ENCODE assay signal across 17 cellular contexts in genomic region chr18:14100503-14101286, GRCh38.
"Had no signal": no experiment of that assay in that cellular context is flagged by ENCODE, and none has a peak within 500 bp of the region (broad histone marks: within the 10 kb centered on the region; RNA-seq: fewer than 3 reads in every experiment).

No MANE protein-coding gene starts in this region.

- H3K4me1 ChIP-seq: pancreas, SJCRH30, testis, upper lobe of right lung had no signal

- H3K9me3 ChIP-seq: pancreas, SJCRH30, testis had no signal

- H3K4me1 Mint-ChIP-seq: endodermal cell had no signal

- H3K27ac Mint-ChIP-seq: endodermal cell had no signal

- H3K4me3 Mint-ChIP-seq: endodermal cell had no signal

- ATAC-seq: left ventricle myocardium superior, pancreas, upper lobe of right lung had no signal

- H3K27me3 ChIP-seq: hepatocyte, pancreas, SJCRH30, testis, upper lobe of right lung had no signal

- H3K27ac ChIP-seq: hepatocyte, pancreas, SJCRH30, testis, upper lobe of right lung had no signal

- DNase-seq: activated CD4-positive, alpha-beta T cell treated with anti-CD3 and anti-CD28 coated beads for 4 hours; activated naive CD4-positive, alpha-beta T cell; anterior cingulate cortex; cerebellar nuclear complex; dermis blood vessel endothelial cell; endodermal cell; erythroblast; left ventricle myocardium superior; mesenchymal stem cell; pancreas; RPMI8226; SJCRH30; stimulated activated CD4-positive, alpha-beta T cell treated with anti-CD3 and anti-CD28 coated beads, Interleukin-4, amount 100 ng/mL, for 4 hours; T-helper 9 cell; testis; upper lobe of right lung had no signal

- H3K36me3 ChIP-seq: pancreas, SJCRH30, upper lobe of right lung had no signal

- H3K4me3 ChIP-seq: hepatocyte, pancreas, SJCRH30, testis, upper lobe of right lung had no signal
